In the genomic region with DNA sequence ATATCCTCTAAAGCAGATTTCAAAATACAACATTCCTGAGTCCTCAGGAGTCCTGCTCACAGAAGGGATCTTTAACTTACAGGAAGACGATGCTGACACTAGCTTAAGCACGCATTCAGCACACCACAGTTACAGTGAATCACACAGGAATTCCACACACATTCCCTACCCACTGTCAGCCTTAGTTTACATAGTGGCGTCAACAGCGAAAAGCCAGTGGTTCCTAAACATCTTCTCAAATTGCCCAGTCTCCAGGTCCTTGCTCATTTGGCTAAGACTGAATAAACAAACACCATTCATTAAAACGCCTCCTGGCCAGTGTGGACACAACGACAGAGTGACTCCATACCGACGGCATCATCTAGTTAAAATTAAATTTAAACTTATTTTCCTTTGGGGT, we compare ENCODE assay signal across 12 cellular contexts. TPM values are rescaled to one million over a fixed set of nuclear protein-coding genes. Genes with fewer than 3 reads are reported as not detected.
DNase-seq lines count a peak whose midpoint lies in the region; ATAC-seq, FAIRE-seq and TF ChIP-seq lines count a peak whose summit lies in the region.
"Not testable (repeated sequence)": the region's sequence is repeated elsewhere in the genome, so short reads cannot be mapped to it uniquely, and the experiment has no call there.
"Had no signal": no experiment of that assay in that cellular context is flagged by ENCODE, and none has a peak within 500 bp of the region (broad histone marks: within the 10 kb centered on the region; RNA-seq: fewer than 3 reads in every experiment).

No MANE protein-coding gene starts in this region.

- H2AFZ ChIP-seq in GM23248 = 0 out of 2 replicates have a peak overlapping the region, but pooled peaks have one; percentile 21
- H2AFZ ChIP-seq in IMR-90 (replicated peaks; ENCODE audit: low read length, poor library complexity) = not testable (repeated sequence)

- WGBS in GM23248 (ENCODE audit: low coverage in 1 of 2, low lambda C conversion rate in 2 of 2, missing lambda C conversion rate in 2 of 2), 2 experiments = 2 to 3% methylated on average over 8 of the region's 8 CpGs
- no CpG with 5 or more reads among the region's 8 CpGs for WGBS in IMR-90 (ENCODE audit: extremely low coverage in 2 of 2, insufficient read length in 1 of 2), 2 experiments

- peak; percentile 90 for FAIRE-seq in RCC 7860 (lab: Jason Lieb, UNC)
- FAIRE-seq in bronchial epithelial cell (lab: Jason Lieb, UNC) = not testable (repeated sequence)

- not testable (repeated sequence) for BruUV-seq in IMR-90 (replicated peaks; lab: Mats Ljungman, UMichigan)

- not testable (repeated sequence) for H3K4ac ChIP-seq in IMR-90 (ENCODE audit: low read depth, low read length)

- not testable (repeated sequence) for H4K91ac ChIP-seq in IMR-90 (ENCODE audit: insufficient read depth, low read depth, low read length)

- H3F3A ChIP-seq in GM23248 (ENCODE audit: insufficient read depth) = not testable (repeated sequence)

- not testable (repeated sequence) for TF ChIP-seq POLR2A in IMR-90 (IDR thresholded peaks at IDR 0.05; ENCODE audit: low read depth, low read length)

- not testable (repeated sequence) for H2AK5ac ChIP-seq in IMR-90 (ENCODE audit: low read depth, low read length)

- not testable (repeated sequence) for H3K79me1 ChIP-seq in IMR-90 (ENCODE audit: low read depth in 1 of 2, low read length in 2 of 2)

- H3K4me3 ChIP-seq in AG04450 (ENCODE audit: low read depth, low read length) (peak overlapping the region; percentile 25; the same call in 1 of the 2 replicates), GM23248 (peak overlapping the region; percentile 58)
- H3K4me3 ChIP-seq in IMR-90 (ENCODE audit: insufficient read depth, low read depth, low read length); bronchial epithelial cell (ENCODE audit: low read depth, low read length); fibroblast of mammary gland (ENCODE audit: control insufficient read depth, low read depth, low read length); skeletal muscle cell (ENCODE audit: low read depth, low read length): not testable (repeated sequence)

- H3K14ac ChIP-seq in IMR-90 (replicated peaks; ENCODE audit: low read depth, low read length) = not testable (repeated sequence)

- intact Hi-C loops in IMR-90 (cut with micrococcal nuclease) = not testable (repeated sequence)

- dilution Hi-C loops in IMR-90 (cut with HindIII; ENCODE audit: low sequenced_read_pairs, unreplicated experiment) = not testable (repeated sequence)

- H3K9me1 ChIP-seq in IMR-90 (ENCODE audit: insufficient read depth, low read length) = not testable (repeated sequence)

- H3K23ac ChIP-seq in IMR-90 (ENCODE audit: low read depth, low read length) = not testable (repeated sequence)

- not testable (repeated sequence) for H3K9me3 ChIP-seq in AG04450 (ENCODE audit: control insufficient read depth, insufficient read depth, low read length); GM23248 (ENCODE audit: low read depth); IMR-90 (ENCODE audit: control insufficient read depth, insufficient read depth, low read length)

- not testable (repeated sequence) for H3K9me2 ChIP-seq in GM23248 (ENCODE audit: insufficient read depth)

- H3K27me3 ChIP-seq in AG04450 (ENCODE audit: control insufficient read depth, insufficient read depth, low read length); GM23248 (replicated peaks; ENCODE audit: insufficient read depth); IMR-90 (ENCODE audit: control insufficient read depth, insufficient read depth, low read length); bronchial epithelial cell (ENCODE audit: control insufficient read depth, insufficient read depth, low read length): not testable (repeated sequence)

- peak overlapping the region; percentile 15; the same call in 1 of the 2 replicates for H3K9ac ChIP-seq in GM23248
- H3K9ac ChIP-seq in IMR-90 (ENCODE audit: low read depth, low read length) = not testable (repeated sequence)

- not testable (repeated sequence) for H4K8ac ChIP-seq in IMR-90 (ENCODE audit: low read depth in 2 of 2, low read length in 2 of 2)

- TF ChIP-seq CTCF in AG04450 (IDR thresholded peaks at IDR 0.05; ENCODE audit: low read depth, low read length); IMR-90 (conservative IDR thresholded peaks at IDR 0.05; ENCODE audit: low read depth, low read length); bronchial epithelial cell (IDR thresholded peaks at IDR 0.05; ENCODE audit: insufficient read depth, low read length, severe bottlenecking); fibroblast of mammary gland (conservative IDR thresholded peaks at IDR 0.05; ENCODE audit: control insufficient read depth, insufficient read depth, low read depth, low read length): not testable (repeated sequence)

- peak; percentile 100 for ATAC-seq in IMR-90 (ENCODE audit: low read depth)

- H3K18ac ChIP-seq in IMR-90 (ENCODE audit: low read depth, low read length) = not testable (repeated sequence)

- CTCF ChIA-PET in AG04450 (lab: Charles Lee); IMR-90 (lab: Yijun Ruan, JAX): not testable (repeated sequence)

- H3K79me2 ChIP-seq in GM23248 (ENCODE audit: insufficient read depth) = not testable (repeated sequence)

- not testable (repeated sequence) for H3K4me1 ChIP-seq in GM23248 (ENCODE audit: insufficient read depth); IMR-90 (ENCODE audit: control insufficient read depth, insufficient read depth, low read length)

- not testable (repeated sequence) for H2BK20ac ChIP-seq in IMR-90 (ENCODE audit: low read depth, low read length)

- H3K36me3 ChIP-seq in GM23248 (ENCODE audit: low read depth); IMR-90 (ENCODE audit: control insufficient read depth, insufficient read depth, low read length); bronchial epithelial cell (ENCODE audit: control insufficient read depth, insufficient read depth, low read length): not testable (repeated sequence)

- TF ChIP-seq RAD21 in IMR-90 (IDR thresholded peaks at IDR 0.05; ENCODE audit: low read length) = not testable (repeated sequence)

- POLR2A ChIA-PET in AG04450 (lab: Yijun Ruan, JAX); IMR-90 (lab: Charles Lee; ENCODE audit: unreplicated experiment): not testable (repeated sequence)

- H2BK15ac ChIP-seq in IMR-90 (ENCODE audit: low read depth, low read length) = not testable (repeated sequence)

- H4K5ac ChIP-seq in IMR-90 (ENCODE audit: low read depth, low read length) = not testable (repeated sequence)

- not testable (repeated sequence) for H2BK5ac ChIP-seq in IMR-90 (ENCODE audit: low read depth, low read length, poor library complexity, severe bottlenecking)

- not testable (repeated sequence) for H2BK120ac ChIP-seq in IMR-90 (ENCODE audit: low read depth, low read length)

- peak overlapping the region; percentile 87 for H3K4me2 ChIP-seq in GM23248 (ENCODE audit: unreplicated experiment)
- H3K4me2 ChIP-seq in IMR-90 (ENCODE audit: low read depth, low read length) = not testable (repeated sequence)

- DNase-seq in AG04450 (ENCODE audit: low read depth, low spot score) (peak; percentile 13), GM23248 (peak; percentile 64), IMR-90 (peak; percentile 55), RCC 7860 (ENCODE audit: low spot score) (peak; percentile 3), bronchial epithelial cell (ENCODE audit: low read depth) (peak; percentile 27), fibroblast of mammary gland (ENCODE audit: low read depth) (peak; percentile 27), islet precursor cell (peak; percentile 53), skeletal muscle cell (ENCODE audit: low read depth) (peak; percentile 21)

- H3K27ac ChIP-seq in AG04450 (ENCODE audit: low read depth, low read length); IMR-90 (ENCODE audit: insufficient read depth, low read length): not testable (repeated sequence)
- peak overlapping the region; percentile 43 for H3K27ac ChIP-seq in GM23248

- H4K20me1 ChIP-seq in GM23248 (ENCODE audit: insufficient read depth); IMR-90 (ENCODE audit: insufficient read depth, low read length): not testable (repeated sequence)

- in situ Hi-C loops in GM23248 (cut with MboI); IMR-90 (cut with MboI; ENCODE audit: low sequenced_read_pairs): not testable (repeated sequence)

- not testable (repeated sequence) for H2AK9ac ChIP-seq in IMR-90 (replicated peaks; ENCODE audit: low read depth, low read length, poor library complexity)

- H3K56ac ChIP-seq in IMR-90 (ENCODE audit: extremely low read depth, insufficient read depth, low read length) = not testable (repeated sequence)

TF ChIP-seq in IMR-90, 13 proteins besides CTCF, POLR2A, EP300 and RAD21:
- TF ChIP-seq BHLHE40 (IDR thresholded peaks at IDR 0.05; ENCODE audit: low read depth, low read length) = peak; percentile 78

RNA-seq across cellular contexts. Expression of gene LGALS9C, which starts 17.6 kb away (rescaled TPM):
- polyA plus RNA-seq in AG04450 (2011; rRNA removed) = not detected in 2 replicates
- polyA minus RNA-seq in AG04450 (2011; rRNA and poly(A)+ RNA removed) = not detected in 2 replicates
- not detected in 2 replicates for total RNA-seq in GM23248 (2014; rRNA removed; shearing (Covaris generic))
- not detected in 2 replicates for polyA plus RNA-seq in GM23248 (2016; fragmentation: Nextera tagmentation; extraction: Ambion mirVana)
- total RNA-seq in IMR-90 (2012; rRNA removed) = not detected in 2 replicates
- polyA plus RNA-seq in IMR-90 (2012; rRNA removed) = not detected in 2 replicates
- not detected in 2 replicates for polyA plus RNA-seq in IMR-90 (2012; cell fraction: cytosol; rRNA removed)
- not detected in 2 replicates for polyA plus RNA-seq in IMR-90 (2012; cell fraction: nucleus; rRNA removed; ENCODE audit: low replicate concordance)
- total RNA-seq in bronchial epithelial cell = 0.38 TPM in 1 of 2 replicates, not detected in the other
- total RNA-seq: A673, activated B cell treated with CpG ODN at 0.5 μM for 24 hours, upper lobe of right lung had no signal
- polyA plus RNA-seq: IgD-negative memory B cell had no signal

Comparison
In these comparisons a context has a peak if more than half of its experiments do, and no peak if none do; other contexts are left out.
1. DNase-seq: peak in every context shown above with its lines; median percentile 64 in GM23248; 55 in IMR-90; 53 in islet precursor cell; 27 in bronchial epithelial cell; 27 in fibroblast of mammary gland; 21 in skeletal muscle cell; 13 in AG04450; 3 in RCC 7860.